19 cellular contexts compared by ENCODE assay signal in the genomic region with DNA sequence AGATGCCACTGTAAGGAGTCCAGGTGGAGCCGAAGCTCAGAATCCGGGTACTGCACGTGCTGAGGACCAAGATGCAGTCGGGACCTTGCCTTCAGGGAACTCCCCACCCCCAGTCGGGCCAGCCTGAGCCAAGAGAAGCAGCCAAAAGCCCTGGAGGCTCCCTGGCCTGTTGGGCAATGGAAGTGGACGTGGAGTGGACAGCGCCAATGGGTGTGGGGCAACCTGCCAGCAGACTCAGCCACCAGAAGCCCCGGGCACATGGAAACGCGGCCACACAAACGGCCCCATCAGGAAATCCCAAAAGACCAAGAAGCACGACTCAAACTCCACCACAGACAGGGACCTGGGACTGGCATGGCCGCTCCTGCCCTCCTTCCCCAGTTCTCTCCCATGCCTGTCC. TPM values are rescaled to one million over a fixed set of nuclear protein-coding genes. Genes with fewer than 3 reads are reported as not detected.
A peak's percentile ranks its signal among the peaks of the same experiment; 100 is the strongest.
DNase-seq lines count a peak whose midpoint lies in the region; ATAC-seq and TF ChIP-seq lines count a peak whose summit lies in the region.
"Had no signal": no experiment of that assay in that cellular context is flagged by ENCODE, and none has a peak within 500 bp of the region (broad histone marks: within the 10 kb centered on the region; RNA-seq: fewer than 3 reads in every experiment).

No MANE protein-coding gene starts in this region.

- no peak overlapping the region for H3K4me3 ChIP-seq in HCT116 (replicated peaks in 1 of 2; ENCODE audit: low read depth in 1 of 2, low read length in 2 of 2)
- no peak overlapping the region for H3K4me3 ChIP-seq in IMR-90 (ENCODE audit: insufficient read depth, low read depth, low read length)
- H3K4me3 ChIP-seq in WERI-Rb-1 (ENCODE audit: low read depth, low read length): no peak overlapping the region
- H3K4me3 ChIP-seq in osteoblast (ENCODE audit: insufficient read depth, low read length): no peak overlapping the region
- no peak overlapping the region for H3K4me3 ChIP-seq in CD4-positive, alpha-beta memory T cell (ENCODE audit: low read length in 2 of 2)
- H3K4me3 ChIP-seq: BLaER1 had no signal

- H3K36me3 Mint-ChIP-seq in CD4-positive, alpha-beta memory T cell: no peaks in the 10 kb centered on the region
- H3K36me3 Mint-ChIP-seq: CD14-positive monocyte; CD4-positive, CD25-positive, alpha-beta regulatory T cell; CD8-positive, alpha-beta T cell had no signal

- CTCF ChIA-PET in HCT116 (lab: Charles Lee) (interaction anchor here (2.2 to 6.1 kb wide), 2 partner anchors 11 to 336 kb away, joined by 7 to 52 read pairs; no protein-coding TSS in a partner anchor), IMR-90 (lab: Yijun Ruan, JAX) (interaction anchor here (0.8 kb wide), 1 partner anchor 11 kb away, joined by 4 read pairs; no protein-coding TSS in a partner anchor), RWPE1 (lab: Yijun Ruan, JAX) (no interaction called here)
- CTCF ChIA-PET in CD4-positive, alpha-beta memory T cell (lab: Charles Lee; ENCODE audit: partially characterized antibody): no interaction called here

- no peaks in the 10 kb centered on the region for H3K9me2 ChIP-seq in HCT116 (ENCODE audit: insufficient read depth)

- H2BK20ac ChIP-seq in IMR-90 (ENCODE audit: low read depth, low read length): no peak overlapping the region

- POLR2A ChIA-PET in HCT116 (lab: Charles Lee) (no interaction called here), IMR-90 (lab: Charles Lee; ENCODE audit: unreplicated experiment) (no interaction called here), RWPE1 (lab: Yijun Ruan, JAX; ENCODE audit: low non-redundant PET) (no interaction called here)
- POLR2A ChIA-PET in CD4-positive, alpha-beta memory T cell (lab: Charles Lee; ENCODE audit: partially characterized antibody): no interaction called here

- peaks cover 0 to 4% (median 0%) of the 10 kb centered on the region in 8 donors for H3K9me3 Mint-ChIP-seq in CD4-positive, alpha-beta memory T cell
- H3K9me3 Mint-ChIP-seq: CD14-positive monocyte; CD4-positive, CD25-positive, alpha-beta regulatory T cell; CD8-positive, alpha-beta T cell had no signal

- H3K27ac ChIP-seq in HCT116 (ENCODE audit: low read depth, low read length) (no peak overlapping the region), IMR-90 (ENCODE audit: insufficient read depth, low read length) (no peak overlapping the region), WERI-Rb-1 (no peak overlapping the region), osteoblast (ENCODE audit: low read depth, low read length) (no peak overlapping the region), RWPE1 (no peak overlapping the region), caudate nucleus (ENCODE audit: low read depth, low read length) (no peak overlapping the region)
- no peak overlapping the region for H3K27ac ChIP-seq in CD4-positive, alpha-beta memory T cell (ENCODE audit: low read depth, low read length)
- H3K27ac ChIP-seq: BLaER1 had no signal

- dilution Hi-C loops in IMR-90 (cut with HindIII; ENCODE audit: low sequenced_read_pairs, unreplicated experiment): no loop called here

- H3K27me3 ChIP-seq in HCT116 (ENCODE audit: insufficient read depth, low read length) (peaks cover 21% of the 10 kb centered on the region), IMR-90 (ENCODE audit: control insufficient read depth, insufficient read depth, low read length) (peaks cover 4% of the 10 kb centered on the region; the same call in 1 of the 2 replicates), WERI-Rb-1 (ENCODE audit: insufficient read depth, low read depth, severe bottlenecking) (no peaks in the 10 kb centered on the region), osteoblast (ENCODE audit: insufficient read depth, low read length) (peaks cover 14% of the 10 kb centered on the region)
- no peaks in the 10 kb centered on the region for H3K27me3 ChIP-seq in CD4-positive, alpha-beta memory T cell (ENCODE audit: insufficient read depth, low read length)
- H3K27me3 ChIP-seq: BE2C had no signal

- no peak overlapping the region for H2AK5ac ChIP-seq in IMR-90 (ENCODE audit: low read depth, low read length)

- no peak overlapping the region for H2AK9ac ChIP-seq in IMR-90 (replicated peaks; ENCODE audit: low read depth, low read length, poor library complexity)

- H4K20me1 ChIP-seq in HCT116 (ENCODE audit: insufficient read depth) (no peaks in the 10 kb centered on the region), IMR-90 (ENCODE audit: insufficient read depth, low read length) (no peaks in the 10 kb centered on the region), osteoblast (ENCODE audit: insufficient read depth, low read length) (no peaks in the 10 kb centered on the region)

- H2BK5ac ChIP-seq in IMR-90 (ENCODE audit: low read depth, low read length, poor library complexity, severe bottlenecking): no peak overlapping the region

- H3K27me3 Mint-ChIP-seq in CD4-positive, alpha-beta memory T cell: peaks cover 8 to 19% of the 10 kb centered on the region in 2 donors
- H3K27me3 Mint-ChIP-seq: CD4-positive, CD25-positive, alpha-beta regulatory T cell had no signal

- H2BK15ac ChIP-seq in IMR-90 (ENCODE audit: low read depth, low read length): no peak overlapping the region

- H3K18ac ChIP-seq in IMR-90 (ENCODE audit: low read depth, low read length): no peak overlapping the region

- no peaks in the 10 kb centered on the region for H3K9me3 ChIP-seq in HCT116 (ENCODE audit: control insufficient read depth in 1 of 2, insufficient read depth in 1 of 2, low read depth in 1 of 2, low read length in 2 of 2)
- H3K9me3 ChIP-seq in IMR-90 (ENCODE audit: control insufficient read depth, insufficient read depth, low read length): no peaks in the 10 kb centered on the region
- no peaks in the 10 kb centered on the region for H3K9me3 ChIP-seq in WERI-Rb-1 (ENCODE audit: severe bottlenecking)
- no peaks in the 10 kb centered on the region for H3K9me3 ChIP-seq in osteoblast (ENCODE audit: low read depth, low read length)
- H3K9me3 ChIP-seq in CD4-positive, alpha-beta memory T cell (ENCODE audit: control insufficient read depth in 1 of 2, low read length in 2 of 2): no peaks in the 10 kb centered on the region
- H3K9me3 ChIP-seq: BE2C, BLaER1, Caco-2 had no signal

- TF ChIP-seq CTCF in HCT116 (IDR thresholded peaks at IDR 0.05 in 2 of 3, conservative IDR thresholded peaks at IDR 0.05 in 1 of 3; ENCODE audit: borderline replicate concordance in 1 of 3, insufficient read depth in 1 of 3, low read depth in 2 of 3, low read length in 2 of 3) (no peak), IMR-90 (conservative IDR thresholded peaks at IDR 0.05; ENCODE audit: low read depth, low read length) (no peak), WERI-Rb-1 (IDR thresholded peaks at IDR 0.05; ENCODE audit: low read depth, low read length) (no peak), osteoblast (IDR thresholded peaks at IDR 0.05; ENCODE audit: extremely low read depth, low read depth, low read length) (no peak), RWPE1 (conservative IDR thresholded peaks at IDR 0.05; ENCODE audit: low read depth) (no peak)

- H3K4ac ChIP-seq in IMR-90 (ENCODE audit: low read depth, low read length): no peak overlapping the region

- in situ Hi-C loops in IMR-90 (cut with MboI; ENCODE audit: low sequenced_read_pairs): loop anchor here (10.0 kb wide), 1 partner anchor 532 kb away; no protein-coding TSS in a partner anchor

- H3K56ac ChIP-seq in IMR-90 (ENCODE audit: extremely low read depth, insufficient read depth, low read length): no peak overlapping the region

- BruUV-seq in HCT116 (replicated peaks; lab: Mats Ljungman, UMichigan): no TSS peak
- BruUV-seq in IMR-90 (replicated peaks; lab: Mats Ljungman, UMichigan): no TSS peak

- no peak overlapping the region for H3K4me3 Mint-ChIP-seq in CD4-positive, alpha-beta memory T cell
- H3K4me3 Mint-ChIP-seq: CD14-positive monocyte; CD4-positive, CD25-positive, alpha-beta regulatory T cell; CD8-positive, alpha-beta T cell had no signal

- WGBS in IMR-90 (ENCODE audit: extremely low coverage in 2 of 2, insufficient read length in 1 of 2), 2 experiments: 42% methylated on average over 5 of the region's 13 CpGs; no CpG with 5 or more reads in 1 of the 2 experiments

- H3K9me1 ChIP-seq in IMR-90 (ENCODE audit: insufficient read depth, low read length): no peaks in the 10 kb centered on the region

- no peak for ATAC-seq in HCT116
- no peak for ATAC-seq in IMR-90 (ENCODE audit: low read depth)
- ATAC-seq: CD8-positive, alpha-beta T cell had no signal

- H3K79me1 ChIP-seq in IMR-90 (ENCODE audit: low read depth in 1 of 2, low read length in 2 of 2): no peaks in the 10 kb centered on the region

- DNase-seq in HCT116 (ENCODE audit: low read depth, low spot score) (no peak), IMR-90 (no peak), WERI-Rb-1 (peak; percentile 3), osteoblast (ENCODE audit: insufficient read length, low spot score, missing footprints) (peak; percentile 47), RWPE1 (ENCODE audit: low spot score) (no peak), caudate nucleus (lab: John Stamatoyannopoulos, UW) (no peak), AG08396 (ENCODE audit: low spot score) (no peak)
- no peak for DNase-seq in CD4-positive, alpha-beta memory T cell
- DNase-seq: 8988T; BE2C; C1 segment of cervical spinal cord; Caco-2; Calu3; CD4-positive, CD25-positive, alpha-beta regulatory T cell; CD8-positive, alpha-beta T cell; DMS79 treated with DMSO at 0.1 percent for 48 hours; GF-D8 had no signal

- no peak overlapping the region for H4K5ac ChIP-seq in IMR-90 (ENCODE audit: low read depth, low read length)

- intact Hi-C loops in HCT116 (cut with micrococcal nuclease) (no loop called here), IMR-90 (cut with micrococcal nuclease) (no loop called here)
- intact Hi-C loops in CD4-positive, alpha-beta memory T cell (cut with micrococcal nuclease): no loop called here

- H3K79me2 ChIP-seq in HCT116 (ENCODE audit: insufficient read depth, low read length) (no peaks in the 10 kb centered on the region), osteoblast (ENCODE audit: insufficient read depth, low read length) (no peaks in the 10 kb centered on the region)

- TF ChIP-seq RAD21 in HCT116 (IDR thresholded peaks at IDR 0.05; ENCODE audit: low read depth) (no peak), IMR-90 (IDR thresholded peaks at IDR 0.05; ENCODE audit: low read length) (no peak)

- H3K4me1 Mint-ChIP-seq in CD4-positive, alpha-beta memory T cell: no peaks in the 10 kb centered on the region
- H3K4me1 Mint-ChIP-seq: CD14-positive monocyte; CD4-positive, CD25-positive, alpha-beta regulatory T cell had no signal

- RAD21 ChIA-PET in HCT116 (lab: Charles Lee; ENCODE audit: low non-redundant PET in 1 of 2, low total read pairs in 2 of 2, uncharacterized antibody in 2 of 2, unreplicated experiment in 2 of 2): no interaction called here

- H3K36me3 ChIP-seq in HCT116 (ENCODE audit: control insufficient read depth in 1 of 2, insufficient read depth in 2 of 2, low read length in 2 of 2) (no peaks in the 10 kb centered on the region), IMR-90 (ENCODE audit: control insufficient read depth, insufficient read depth, low read length) (no peaks in the 10 kb centered on the region), WERI-Rb-1 (no peaks in the 10 kb centered on the region), osteoblast (ENCODE audit: insufficient read depth, low read length) (no peaks in the 10 kb centered on the region)
- H3K36me3 ChIP-seq in CD4-positive, alpha-beta memory T cell (ENCODE audit: insufficient read depth, low read length): no peaks in the 10 kb centered on the region
- H3K36me3 ChIP-seq: BE2C, BLaER1 had no signal

- no peak overlapping the region for H3K23ac ChIP-seq in IMR-90 (ENCODE audit: low read depth, low read length)

- no peak overlapping the region for H3K9ac ChIP-seq in HCT116 (ENCODE audit: low read length)
- H3K9ac ChIP-seq in IMR-90 (ENCODE audit: low read depth, low read length): no peak overlapping the region
- H3K9ac ChIP-seq: BLaER1 had no signal

- H3K4me2 ChIP-seq in HCT116 (ENCODE audit: low read length): no peak overlapping the region
- no peak overlapping the region for H3K4me2 ChIP-seq in IMR-90 (ENCODE audit: low read depth, low read length)
- no peak overlapping the region for H3K4me2 ChIP-seq in osteoblast (ENCODE audit: insufficient read depth, low read length)
- H3K4me2 ChIP-seq: BLaER1 had no signal

- H3K4me1 ChIP-seq in HCT116 (ENCODE audit: control insufficient read depth in 1 of 2, insufficient read depth in 2 of 2, low read length in 2 of 2) (no peaks in the 10 kb centered on the region), IMR-90 (ENCODE audit: control insufficient read depth, insufficient read depth, low read length) (no peaks in the 10 kb centered on the region), osteoblast (ENCODE audit: insufficient read depth, low read length) (no peaks in the 10 kb centered on the region)
- no peaks in the 10 kb centered on the region for H3K4me1 ChIP-seq in CD4-positive, alpha-beta memory T cell (ENCODE audit: insufficient read depth, low read length)
- H3K4me1 ChIP-seq: Caco-2 had no signal

- H3K27ac Mint-ChIP-seq in CD4-positive, alpha-beta memory T cell: no peak overlapping the region
- H3K27ac Mint-ChIP-seq: CD4-positive, CD25-positive, alpha-beta regulatory T cell; CD8-positive, alpha-beta T cell had no signal

- H3K14ac ChIP-seq in IMR-90 (replicated peaks; ENCODE audit: low read depth, low read length): no peak overlapping the region

- no peak overlapping the region for H2AFZ ChIP-seq in HCT116 (ENCODE audit: low read depth, low read length, poor library complexity, severe bottlenecking)
- H2AFZ ChIP-seq in IMR-90 (replicated peaks; ENCODE audit: low read length, poor library complexity): peak overlapping the region; percentile 15
- H2AFZ ChIP-seq in osteoblast (ENCODE audit: low read length): no peak overlapping the region

- no peak overlapping the region for H2BK120ac ChIP-seq in IMR-90 (ENCODE audit: low read depth, low read length)

- H4K91ac ChIP-seq in IMR-90 (ENCODE audit: insufficient read depth, low read depth, low read length): no peak overlapping the region

- TF ChIP-seq POLR2A in HCT116 (IDR thresholded peaks at IDR 0.05; ENCODE audit: borderline replicate concordance, extremely low read depth, insufficient read depth, insufficient read length) (no peak), IMR-90 (IDR thresholded peaks at IDR 0.05; ENCODE audit: low read depth, low read length) (no peak)

- H4K8ac ChIP-seq in IMR-90 (ENCODE audit: low read depth in 2 of 2, low read length in 2 of 2): no peak overlapping the region

RNA-seq across cellular contexts. Expression of a gene that starts 30.0 kb away (rescaled TPM):
- total RNA-seq in HCT116 (2021; ENCODE audit: unreplicated experiment) (29.2 TPM), IMR-90 (2012; rRNA removed) (13.6 and 16.3 TPM in 2 replicates), osteoblast (39.5 and 55.7 TPM in 2 replicates)
- polyA plus RNA-seq in HCT116 (2012): 24.2 and 28.8 TPM in 2 replicates
- 19.6 and 22.5 TPM in 2 replicates for polyA plus RNA-seq in IMR-90 (2012; rRNA removed)
- polyA plus RNA-seq in IMR-90 (2012; cell fraction: cytosol; rRNA removed): 12.0 and 16.7 TPM in 2 replicates
- polyA plus RNA-seq in IMR-90 (2012; cell fraction: nucleus; rRNA removed; ENCODE audit: low replicate concordance): 54.5 and 105 TPM in 2 replicates
- total RNA-seq in CD4-positive, alpha-beta memory T cell: 10 to 100 TPM in 1 of 2 experiments, 1 to 10 TPM in 1; 9.3 to 11.0 TPM
- polyA plus RNA-seq in CD4-positive, alpha-beta memory T cell: 1 to 10 TPM in 1 of 2 donors, under 1 TPM in 1; 0.68 to 2.4 TPM

Comparison
In these comparisons a context has a peak if more than half of its experiments do, and no peak if none do; other contexts are left out.
1. DNase-seq: peak in WERI-Rb-1 (single experiment) and osteoblast (single experiment); none in HCT116 (single experiment), IMR-90 (single experiment), RWPE1 (single experiment), CD4-positive, alpha-beta memory T cell (0 of 5), caudate nucleus (0 of 61) and AG08396 (single experiment).
2. CTCF ChIA-PET loops: an anchor here in HCT116 (2.2 to 6.1 kb wide) and IMR-90 (0.8 kb wide); none called in RWPE1 and CD4-positive, alpha-beta memory T cell.